23 cellular contexts compared by ENCODE assay signal in the genomic region with DNA sequence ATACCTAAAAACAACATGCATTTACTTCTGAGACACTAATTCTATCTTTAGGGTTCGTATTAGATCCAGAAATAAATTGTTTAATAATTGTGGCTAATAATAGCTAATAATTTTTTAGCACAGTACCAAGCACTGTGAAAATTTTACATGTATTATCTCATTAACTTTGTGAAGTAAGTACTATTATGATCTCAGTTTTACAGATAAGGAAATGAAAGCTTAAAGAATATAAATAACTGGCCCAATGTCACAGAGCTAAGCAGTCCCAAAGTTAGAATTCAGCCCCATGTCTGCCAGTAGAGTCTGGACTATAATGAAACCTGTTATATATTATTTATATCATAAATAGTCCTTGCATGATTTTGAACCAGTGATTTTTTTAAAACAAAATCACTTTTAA.
"Had no signal": no experiment of that assay in that cellular context is flagged by ENCODE, and none has a peak within 500 bp of the region (broad histone marks: within the 10 kb centered on the region; RNA-seq: fewer than 3 reads in every experiment).

No MANE protein-coding gene starts in this region.

- DNase-seq: effector CD8-positive, alpha-beta T cell; effector memory CD8-positive, alpha-beta T cell; endodermal cell; erythroblast; esophagus squamous epithelium; foreskin fibroblast; foreskin melanocyte; gastrocnemius medialis; glutamatergic neuron; head of caudate nucleus; heart right ventricle; hippocampal formation; left cardiac atrium; left lung; left ventricle myocardium superior; lower lobe of right lung; mesenchymal stem cell; mucosa of descending colon; naive B cell had no signal

- H3K27me3 ChIP-seq: esophagus squamous epithelium, gastrocnemius medialis, heart right ventricle, left lung had no signal

- ATAC-seq: effector memory CD8-positive, alpha-beta T cell; esophagus mucosa; gastrocnemius medialis; heart right ventricle; left cardiac atrium; left lung; left ventricle myocardium superior; lower lobe of right lung; mucosa of descending colon had no signal

- H3K9me3 ChIP-seq: esophagus squamous epithelium, gastrocnemius medialis, heart right ventricle, left lung, lower lobe of right lung, mucosa of descending colon had no signal

- H3K27ac ChIP-seq: coronary artery, epithelial cell of prostate, esophagus squamous epithelium, gastrocnemius medialis, heart right ventricle, left lung, lower lobe of right lung had no signal

- H3K4me1 ChIP-seq: esophagus squamous epithelium, gastrocnemius medialis, heart right ventricle, left lung, lower lobe of right lung had no signal

- FAIRE-seq: keratinocyte had no signal

- H3K4me3 ChIP-seq: coronary artery, esophagus squamous epithelium, gastrocnemius medialis, heart right ventricle, left lung, lower lobe of right lung, mucosa of descending colon had no signal
